Comparison of ENCODE assay signal across 37 cellular contexts in the genomic region with DNA sequence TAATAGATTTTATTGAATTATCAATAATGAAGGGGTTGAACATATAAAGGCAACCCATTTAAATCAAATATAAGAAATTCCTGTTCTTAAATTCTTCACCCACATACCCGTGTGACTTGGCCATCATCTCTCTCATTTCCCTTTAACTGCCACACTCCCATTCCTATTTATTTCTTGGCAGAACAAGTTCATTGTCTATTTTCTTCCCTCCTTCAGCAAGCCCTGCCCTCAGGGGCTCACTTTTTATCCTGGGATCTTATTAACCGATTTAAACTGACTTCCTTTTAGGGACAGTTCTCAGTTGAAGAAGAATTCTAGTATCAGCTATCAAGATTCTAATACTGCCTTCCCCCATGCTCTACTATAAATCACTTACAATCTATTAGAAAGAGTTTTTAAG.
"Had no signal": no experiment of that assay in that cellular context is flagged by ENCODE, and none has a peak within 500 bp of the region (broad histone marks: within the 10 kb centered on the region; RNA-seq: fewer than 3 reads in every experiment).

No MANE protein-coding gene starts in this region.

- H3K36me3 Mint-ChIP-seq: activated naive CD4-positive, alpha-beta T cell treated with anti-CD3 and anti-CD28 coated beads, Interleukin-2, amount 10 ng/mL, durations not matched to agents 7 days and 5 days; activated naive CD4-positive, alpha-beta T cell treated with anti-CD3 and anti-CD28 coated beads, Interleukin-2, amount 50 U/mL, for 24 hours; activated naive CD4-positive, alpha-beta T cell treated with anti-CD3 and anti-CD28 coated beads, Interleukin-2, amount 50 U/mL, for 72 hours; activated naive CD8-positive, alpha-beta T cell; activated naive CD8-positive, alpha-beta T cell treated with anti-CD3 and anti-CD28 coated beads for 36 hours; activated naive CD8-positive, alpha-beta T cell treated with anti-CD3 and anti-CD28 coated beads, Interleukin-2, amount 10 ng/mL, durations not matched to agents 7 days and 5 days; brain had no signal

- H3K27ac ChIP-seq: adrenal gland, ascending aorta, body of pancreas, brain microvascular endothelial cell, breast epithelium, cardiac muscle cell had no signal

- H3K27ac Mint-ChIP-seq: activated naive CD4-positive, alpha-beta T cell treated with anti-CD3 and anti-CD28 coated beads for 36 hours; activated naive CD4-positive, alpha-beta T cell treated with anti-CD3 and anti-CD28 coated beads, Interleukin-2, amount 10 ng/mL, durations not matched to agents 7 days and 5 days; activated naive CD4-positive, alpha-beta T cell treated with anti-CD3 and anti-CD28 coated beads, Interleukin-2, amount 50 U/mL, for 24 hours; activated naive CD4-positive, alpha-beta T cell treated with anti-CD3 and anti-CD28 coated beads, Interleukin-2, amount 50 U/mL, for 72 hours; activated naive CD8-positive, alpha-beta T cell; activated naive CD8-positive, alpha-beta T cell treated with anti-CD3 and anti-CD28 coated beads for 36 hours; activated naive CD8-positive, alpha-beta T cell treated with anti-CD3 and anti-CD28 coated beads, Interleukin-2, amount 10 ng/mL, durations not matched to agents 7 days and 5 days; activated naive CD8-positive, alpha-beta T cell treated with anti-CD3 and anti-CD28 coated beads, Interleukin-2, amount 50 U/mL, for 24 hours; activated T-cell treated with anti-CD3 and anti-CD28 coated beads, Interleukin-2, amount 50 U/mL, for 24 hours; activated T-cell treated with anti-CD3 and anti-CD28 coated beads, Interleukin-2, amount 50 U/mL, for 72 hours; activated T-helper 1 cell treated with anti-CD3 and anti-CD28 coated beads, Interleukin-12 subunit alpha, Interleukin-12 subunit beta, Interleukin-2, Interleukin-4 antibody, amounts not matched to agents 30 ng/mL and 10 ng/mL and 1 ng/mL, durations not matched to agents 14 hours and 24 hours and 36 hours; activated T-helper 17 cell treated with anti-CD3 and anti-CD28 coated beads, Interleukin-2, amount 50 U/mL, for 72 hours; activated T-helper 2 cell treated with anti-CD3 and anti-CD28 coated beads, Interferon-gamma antibody, Interleukin-2, Interleukin-4, amounts not matched to agents 10 μg/mL and 5 μg/mL and 100 μg/mL, durations not matched to agents 14 hours and 24 hours and 36 hours; brain had no signal

- H3K4me1 ChIP-seq: adrenal gland, ascending aorta, body of pancreas had no signal

- H3K4me1 Mint-ChIP-seq: activated naive CD4-positive, alpha-beta T cell treated with anti-CD3 and anti-CD28 coated beads, Interleukin-2, amount 10 ng/mL, durations not matched to agents 7 days and 5 days; activated naive CD4-positive, alpha-beta T cell treated with anti-CD3 and anti-CD28 coated beads, Interleukin-2, amount 50 U/mL, for 24 hours; activated naive CD8-positive, alpha-beta T cell treated with anti-CD3 and anti-CD28 coated beads for 36 hours; activated naive CD8-positive, alpha-beta T cell treated with anti-CD3 and anti-CD28 coated beads, Interleukin-2, amount 10 ng/mL, durations not matched to agents 7 days and 5 days; activated naive CD8-positive, alpha-beta T cell treated with anti-CD3 and anti-CD28 coated beads, Interleukin-2, amount 50 U/mL, for 24 hours; activated T-helper 17 cell treated with anti-CD3 and anti-CD28 coated beads, Interleukin-2, amount 50 U/mL, for 72 hours; brain; central memory CD8-positive, alpha-beta T cell had no signal

- H3K36me3 ChIP-seq: adrenal gland, ascending aorta, brain microvascular endothelial cell, breast epithelium, cardiac muscle cell had no signal

- H3K9me3 ChIP-seq: adrenal gland, ascending aorta, body of pancreas, breast epithelium had no signal

- DNase-seq: activated effector memory CD4-positive, alpha-beta T cell treated with anti-CD3 and anti-CD28 coated beads, Interleukin-2, amount 50 U/mL, for 16 hours; activated effector memory CD4-positive, alpha-beta T cell treated with Interleukin-2 at 50 U/mL for 16 hours; activated gamma-delta T cell; activated gamma-delta T cell treated with Interleukin-2 at 50 U/mL for 16 hours; activated naive CD4-positive, alpha-beta T cell; activated naive CD4-positive, alpha-beta T cell treated with anti-CD3 and anti-CD28 coated beads for 36 hours; activated naive CD4-positive, alpha-beta T cell treated with anti-CD3 and anti-CD28 coated beads, Interleukin-2, amount 10 ng/mL, durations not matched to agents 7 days and 5 days; activated naive CD4-positive, alpha-beta T cell treated with anti-CD3 and anti-CD28 coated beads, Interleukin-2, amount 50 U/mL, for 16 hours; activated naive CD4-positive, alpha-beta T cell treated with Interleukin-2 at 50 U/mL for 16 hours; activated naive CD8-positive, alpha-beta T cell treated with anti-CD3 and anti-CD28 coated beads for 36 hours; activated naive CD8-positive, alpha-beta T cell treated with anti-CD3 and anti-CD28 coated beads, Interleukin-2, amount 10 ng/mL, durations not matched to agents 7 days and 5 days; activated naive CD8-positive, alpha-beta T cell treated with anti-CD3 and anti-CD28 coated beads, Interleukin-2, amount 50 U/mL, for 24 hours; activated T-cell treated with anti-CD3 and anti-CD28 coated beads, Interleukin-2, amount 50 U/mL, for 1 hour; activated T-cell treated with anti-CD3 and anti-CD28 coated beads, Interleukin-2, amount 50 U/mL, for 24 hours; activated T-cell treated with anti-CD3 and anti-CD28 coated beads, Interleukin-2, amount 50 U/mL, for 4 hours; activated T-cell treated with anti-CD3 and anti-CD28 coated beads, Interleukin-2, amount 50 U/mL, for 48 hours; activated T-cell treated with anti-CD3 and anti-CD28 coated beads, Interleukin-2, amount 50 U/mL, for 72 hours; adrenal gland; amniotic stem cell; amygdala; anterior cingulate cortex; aorta; body of pancreas; brain microvascular endothelial cell; central memory CD4-positive, alpha-beta T cell; cerebellar nuclear complex had no signal

- H3K4me3 Mint-ChIP-seq: activated naive CD4-positive, alpha-beta T cell treated with anti-CD3 and anti-CD28 coated beads for 36 hours; activated naive CD4-positive, alpha-beta T cell treated with anti-CD3 and anti-CD28 coated beads, Interleukin-2, amount 10 ng/mL, durations not matched to agents 7 days and 5 days; activated naive CD4-positive, alpha-beta T cell treated with anti-CD3 and anti-CD28 coated beads, Interleukin-2, amount 50 U/mL, for 24 hours; activated naive CD8-positive, alpha-beta T cell; activated naive CD8-positive, alpha-beta T cell treated with anti-CD3 and anti-CD28 coated beads for 36 hours; activated naive CD8-positive, alpha-beta T cell treated with anti-CD3 and anti-CD28 coated beads, Interleukin-2, amount 10 ng/mL, durations not matched to agents 7 days and 5 days; activated naive CD8-positive, alpha-beta T cell treated with anti-CD3 and anti-CD28 coated beads, Interleukin-2, amount 50 U/mL, for 24 hours; activated T-cell treated with anti-CD3 and anti-CD28 coated beads, Interleukin-2, amount 50 U/mL, for 24 hours; activated T-cell treated with anti-CD3 and anti-CD28 coated beads, Interleukin-2, amount 50 U/mL, for 4 hours; activated T-cell treated with anti-CD3 and anti-CD28 coated beads, Interleukin-2, amount 50 U/mL, for 72 hours; activated T-helper 1 cell treated with anti-CD3 and anti-CD28 coated beads, Interleukin-12 subunit alpha, Interleukin-12 subunit beta, Interleukin-2, Interleukin-4 antibody, amounts not matched to agents 30 ng/mL and 10 ng/mL and 1 ng/mL, durations not matched to agents 14 hours and 24 hours and 36 hours; activated T-helper 17 cell treated with anti-CD3 and anti-CD28 coated beads, Interleukin-2, amount 50 U/mL, for 72 hours; brain; central memory CD8-positive, alpha-beta T cell had no signal

- H3K27me3 ChIP-seq: adrenal gland, ascending aorta, body of pancreas, brain microvascular endothelial cell, breast epithelium had no signal

- H3K4me3 ChIP-seq: adrenal gland, ascending aorta, body of pancreas, breast epithelium, cardiac muscle cell had no signal

- H3K9me3 Mint-ChIP-seq: activated naive CD4-positive, alpha-beta T cell treated with anti-CD3 and anti-CD28 coated beads for 36 hours; activated naive CD4-positive, alpha-beta T cell treated with anti-CD3 and anti-CD28 coated beads, Interleukin-2, amount 10 ng/mL, durations not matched to agents 7 days and 5 days; activated naive CD4-positive, alpha-beta T cell treated with anti-CD3 and anti-CD28 coated beads, Interleukin-2, amount 50 U/mL, for 24 hours; activated naive CD4-positive, alpha-beta T cell treated with anti-CD3 and anti-CD28 coated beads, Interleukin-2, amount 50 U/mL, for 72 hours; activated naive CD8-positive, alpha-beta T cell treated with anti-CD3 and anti-CD28 coated beads for 36 hours; activated naive CD8-positive, alpha-beta T cell treated with anti-CD3 and anti-CD28 coated beads, Interleukin-2, amount 10 ng/mL, durations not matched to agents 7 days and 5 days; activated naive CD8-positive, alpha-beta T cell treated with anti-CD3 and anti-CD28 coated beads, Interleukin-2, amount 50 U/mL, for 24 hours; activated T-cell treated with anti-CD3 and anti-CD28 coated beads, Interleukin-2, amount 50 U/mL, for 24 hours; activated T-cell treated with anti-CD3 and anti-CD28 coated beads, Interleukin-2, amount 50 U/mL, for 4 hours; activated T-helper 1 cell treated with anti-CD3 and anti-CD28 coated beads, Interleukin-12 subunit alpha, Interleukin-12 subunit beta, Interleukin-2, Interleukin-4 antibody, amounts not matched to agents 30 ng/mL and 10 ng/mL and 1 ng/mL, durations not matched to agents 14 hours and 24 hours and 36 hours; activated T-helper 17 cell treated with anti-CD3 and anti-CD28 coated beads, Interleukin-2, amount 50 U/mL, for 72 hours; activated T-helper 2 cell treated with anti-CD3 and anti-CD28 coated beads, Interferon-gamma antibody, Interleukin-2, Interleukin-4, amounts not matched to agents 10 μg/mL and 5 μg/mL and 100 μg/mL, durations not matched to agents 14 hours and 24 hours and 36 hours; central memory CD8-positive, alpha-beta T cell had no signal

- ATAC-seq: activated naive CD4-positive, alpha-beta T cell treated with anti-CD3 and anti-CD28 coated beads, Interleukin-2, amount 50 U/mL, for 72 hours; activated naive CD8-positive, alpha-beta T cell treated with anti-CD3 and anti-CD28 coated beads, Interleukin-2, amount 50 U/mL, for 24 hours; activated T-cell treated with anti-CD3 and anti-CD28 coated beads, Interleukin-2, amount 50 U/mL, for 4 hours; activated T-cell treated with anti-CD3 and anti-CD28 coated beads, Interleukin-2, amount 50 U/mL, for 72 hours; activated T-helper 17 cell treated with anti-CD3 and anti-CD28 coated beads, Interleukin-2, amount 50 U/mL, for 72 hours; body of pancreas had no signal
